Comparison of ENCODE assay signal across 24 cellular contexts in the genomic region with DNA sequence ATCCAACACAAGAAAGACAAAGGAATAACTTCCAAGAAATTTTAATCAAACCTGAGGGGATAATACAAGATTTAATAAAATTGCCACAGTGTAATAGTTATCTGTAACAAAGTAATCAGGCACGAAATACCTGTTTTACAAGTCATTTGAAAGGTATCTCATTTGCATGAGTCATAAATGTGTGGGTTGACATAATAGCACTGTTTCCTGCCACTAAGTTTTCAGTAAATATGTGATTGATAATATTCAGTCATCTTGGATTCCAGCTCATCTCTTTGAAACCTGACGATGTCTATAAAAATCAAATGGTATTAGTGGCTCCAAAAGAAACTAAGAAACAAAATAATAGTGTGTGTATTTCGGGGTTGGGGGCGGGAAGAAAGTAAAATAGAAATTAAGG.
DNase-seq lines count a peak whose midpoint lies in the region; ATAC-seq and TF ChIP-seq lines count a peak whose summit lies in the region.
"Had no signal": no experiment of that assay in that cellular context is flagged by ENCODE, and none has a peak within 500 bp of the region (broad histone marks: within the 10 kb centered on the region; RNA-seq: fewer than 3 reads in every experiment).

No MANE protein-coding gene starts in this region.

- no peaks in the 10 kb centered on the region for H3K36me3 ChIP-seq in SK-N-SH (replicated peaks in 1 of 2; ENCODE audit: control insufficient read depth in 1 of 2, insufficient read depth in 2 of 2, low read length in 1 of 2)
- H3K36me3 ChIP-seq: brain microvascular endothelial cell, gastroesophageal sphincter, upper lobe of right lung had no signal

- H3K9me2 ChIP-seq in SK-N-SH: no peaks in the 10 kb centered on the region

- no peaks in the 10 kb centered on the region for H3K9me3 ChIP-seq in SK-N-SH
- H3K9me3 ChIP-seq: gastroesophageal sphincter, upper lobe of right lung had no signal

- 51% methylated on average over 4 of the region's 4 CpGs for WGBS in SK-N-SH (ENCODE audit: low lambda C conversion rate)

- TF ChIP-seq RAD21 in SK-N-SH (IDR thresholded peaks at IDR 0.05; ENCODE audit: low read length): no peak

- H3F3A ChIP-seq in SK-N-SH (replicated peaks; ENCODE audit: insufficient read depth): peaks cover 4% of the 10 kb centered on the region

- CTCF ChIA-PET in SK-N-SH (lab: Yijun Ruan, JAX): interaction anchor here (1.0 to 1.1 kb wide), 2 partner anchors 11 to 23 kb away, joined by 3 to 4 read pairs; no protein-coding TSS in a partner anchor

- no peaks in the 10 kb centered on the region for H3K27me3 ChIP-seq in SK-N-SH (ENCODE audit: insufficient read depth)
- H3K27me3 ChIP-seq: brain microvascular endothelial cell, upper lobe of right lung had no signal

- H2AFZ ChIP-seq in SK-N-SH (ENCODE audit: low read depth): no peak overlapping the region

- peaks cover 5 to 10% of the 10 kb centered on the region in 2 experiments; a peak in 3 of 4 replicates for H3K4me1 ChIP-seq in SK-N-SH (ENCODE audit: control insufficient read depth in 1 of 2, insufficient read depth in 2 of 2, low read depth in 1 of 2, low read length in 1 of 2)
- H3K4me1 ChIP-seq: upper lobe of right lung had no signal

- no peaks in the 10 kb centered on the region for H4K20me1 ChIP-seq in SK-N-SH (ENCODE audit: insufficient read depth)

- POLR2A ChIA-PET in SK-N-SH (lab: Yijun Ruan, JAX): no interaction called here

- no peak overlapping the region for H3K27ac ChIP-seq in SK-N-SH (ENCODE audit: low read depth in 2 of 2, low read length in 1 of 2)
- H3K27ac ChIP-seq: brain microvascular endothelial cell, gastroesophageal sphincter, KMS-11, upper lobe of right lung had no signal

- no peak overlapping the region for H3K4me2 ChIP-seq in SK-N-SH
- H3K4me2 ChIP-seq: KMS-11 had no signal

- TF ChIP-seq CTCF in AG10803 (conservative IDR thresholded peaks at IDR 0.05; ENCODE audit: low read length) (no peak), SK-N-SH (IDR thresholded peaks at IDR 0.05) (no peak)

- H3K9ac ChIP-seq in SK-N-SH: no peak overlapping the region
- H3K9ac ChIP-seq: KMS-11 had no signal

- H3K4me3 ChIP-seq in AG10803 (ENCODE audit: low read length) (no peak overlapping the region), SK-N-SH (ENCODE audit: low read depth in 2 of 2, low read length in 1 of 2) (no peak overlapping the region)
- H3K4me3 ChIP-seq: gastroesophageal sphincter, skin epidermis, upper lobe of right lung had no signal

- ATAC-seq in GM21381 (IDR thresholded peaks at IDR 0.05; ENCODE audit: unreplicated experiment) (no peak), HG02588 (IDR thresholded peaks at IDR 0.05; ENCODE audit: unreplicated experiment) (no peak)
- ATAC-seq: activated CD8-positive, alpha-beta memory T cell treated with anti-CD3 and anti-CD28 coated beads, Interleukin-2, amount 10 ng/mL, durations not matched to agents 7 days and 5 days; gastroesophageal sphincter; left cardiac atrium; stimulated activated naive CD8-positive, alpha-beta T cell treated with anti-CD3 and anti-CD28 coated beads, Interleukin-15, amount 100 ng/mL, for 72 hours; upper lobe of right lung had no signal

- peak; percentile 4 for DNase-seq in AG10803 (ENCODE audit: low read depth)
- peak; percentile 41 for DNase-seq in HT1080 (ENCODE audit: low read depth)
- no peak for DNase-seq in SK-N-SH
- peak; percentile 45 for DNase-seq in iris pigment epithelial cell (ENCODE audit: low read depth)
- no peak for DNase-seq in nucleus accumbens (lab: John Stamatoyannopoulos, UW)
- no peak for DNase-seq in NCI-H82 (lab: John Stamatoyannopoulos, UW)
- DNase-seq: activated CD4-positive, alpha-beta T cell treated with anti-CD3 and anti-CD28 coated beads for 4 hours; activated CD8-positive, alpha-beta memory T cell treated with anti-CD3 and anti-CD28 coated beads, Interleukin-2, amount 10 ng/mL, durations not matched to agents 7 days and 5 days; activated naive CD8-positive, alpha-beta T cell treated with anti-CD3 and anti-CD28 coated beads, Interleukin-2, amount 10 ng/mL, durations not matched to agents 7 days and 5 days; brain microvascular endothelial cell; DMS 273 treated with DMSO at 0.1 percent for 48 hours; HFFc6; left cardiac atrium; NCI-H748 treated with DMSO at 0.1 percent for 48 hours; RPMI8226; stimulated activated CD4-positive, alpha-beta T cell treated with anti-CD3 and anti-CD28 coated beads, Interleukin-2, amount 100 ng/mL, for 48 hours; stimulated activated naive CD8-positive, alpha-beta T cell treated with anti-CD3 and anti-CD28 coated beads, Interleukin-15, amount 100 ng/mL, for 72 hours; SW 1271; upper lobe of right lung had no signal

- H3K79me2 ChIP-seq in SK-N-SH (ENCODE audit: insufficient read depth): no peaks in the 10 kb centered on the region

- no peak for TF ChIP-seq EP300 in SK-N-SH (IDR thresholded peaks at IDR 0.05; ENCODE audit: borderline replicate concordance in 1 of 2, low read depth in 1 of 2, low read length in 1 of 2)

TF ChIP-seq in SK-N-SH, 30 proteins besides CTCF, POLR2A, EP300 and RAD21:
- peak; percentile 40; the same call in 1 of the 2 replicates for TF ChIP-seq JUND (IDR thresholded peaks at IDR 0.05)
- TF ChIP-seq, protein P1, sequence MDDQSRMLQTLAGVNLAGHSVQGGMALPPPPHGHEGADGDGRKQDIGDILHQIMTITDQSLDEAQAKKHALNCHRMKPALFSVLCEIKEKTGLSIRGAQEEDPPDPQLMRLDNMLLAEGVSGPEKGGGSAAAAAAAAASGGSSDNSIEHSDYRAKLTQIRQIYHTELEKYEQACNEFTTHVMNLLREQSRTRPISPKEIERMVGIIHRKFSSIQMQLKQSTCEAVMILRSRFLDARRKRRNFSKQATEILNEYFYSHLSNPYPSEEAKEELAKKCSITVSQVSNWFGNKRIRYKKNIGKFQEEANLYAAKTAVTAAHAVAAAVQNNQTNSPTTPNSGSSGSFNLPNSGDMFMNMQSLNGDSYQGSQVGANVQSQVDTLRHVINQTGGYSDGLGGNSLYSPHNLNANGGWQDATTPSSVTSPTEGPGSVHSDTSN (IDR thresholded peaks at IDR 0.05): peak; percentile 74
- TF ChIP-seq TEAD4 (IDR thresholded peaks at IDR 0.05; ENCODE audit: borderline replicate concordance, insufficient read depth): no peak
- no peak for TF ChIP-seq GABPA (IDR thresholded peaks at IDR 0.05; ENCODE audit: low read depth)
TF ChIP-seq in SK-N-SH: peak in this region for 2.

Comparison
In these comparisons a context has a peak if more than half of its experiments do, and no peak if none do; other contexts are left out.
1. DNase-seq: peak in AG10803 (single experiment), HT1080 (single experiment) and iris pigment epithelial cell (single experiment); none in SK-N-SH (single experiment), nucleus accumbens (0 of 56) and NCI-H82 (single experiment).